ENCODE assay signal across 9 cellular contexts in the genomic region with DNA sequence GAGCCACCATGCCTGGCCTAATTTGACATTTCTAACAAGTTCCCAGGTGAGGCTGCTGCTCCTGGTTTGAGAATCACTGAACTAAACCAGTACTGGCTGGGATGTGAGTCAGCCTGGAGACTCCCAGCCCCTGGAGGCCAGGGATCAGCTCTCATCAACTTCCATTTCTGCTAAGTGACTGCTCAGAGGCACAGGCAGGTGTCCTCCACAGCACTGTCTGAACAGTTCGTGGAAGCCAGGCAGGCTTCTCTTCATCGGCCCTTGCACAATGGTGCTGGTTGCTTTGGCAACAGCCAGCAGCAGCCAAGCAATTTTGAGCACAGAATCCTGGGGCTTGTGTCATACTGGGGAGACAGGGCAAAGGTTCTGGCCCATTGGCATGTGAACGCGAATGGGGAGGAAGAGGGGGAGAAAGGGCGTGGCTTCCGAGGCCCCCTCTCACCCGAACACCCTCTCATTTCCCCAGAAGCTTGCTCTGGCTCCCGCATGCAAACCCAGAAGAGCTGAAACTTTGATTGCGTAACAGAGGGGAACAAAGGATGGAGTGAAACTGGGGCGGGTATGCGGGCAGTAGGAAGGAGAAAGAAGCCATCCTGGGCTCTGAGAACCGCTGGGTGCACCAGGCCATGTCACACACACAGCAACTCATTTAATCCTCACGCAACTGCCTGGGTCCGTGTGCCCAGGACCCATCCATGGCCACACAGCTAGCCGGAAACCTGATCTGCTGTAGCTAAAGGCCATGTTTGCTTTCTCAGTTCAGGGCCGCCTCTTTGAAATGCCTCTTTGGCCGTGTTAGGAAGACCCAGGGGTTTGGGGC. TPM values are rescaled to one million over a fixed set of nuclear protein-coding genes. Genes with fewer than 3 reads are reported as not detected.
A peak's percentile ranks its signal among the peaks of the same experiment; 100 is the strongest.
DNase-seq lines count a peak whose midpoint lies in the region; ATAC-seq and TF ChIP-seq lines count a peak whose summit lies in the region.
"Had no signal": no experiment of that assay in that cellular context is flagged by ENCODE, and none has a peak within 500 bp of the region (broad histone marks: within the 10 kb centered on the region; RNA-seq: fewer than 3 reads in every experiment).

No MANE protein-coding gene starts in this region.

- TF ChIP-seq EP300 in ovary (IDR thresholded peaks at IDR 0.05): peak; percentile 68

- no peaks in the 10 kb centered on the region for H3K27me3 Mint-ChIP-seq in stimulated activated naive CD8-positive, alpha-beta T cell treated with anti-CD3 and anti-CD28 coated beads, Interleukin-15, amount 100 ng/mL, for 72 hours

- H3K4me3 ChIP-seq in ovary: no peak overlapping the region

- no peaks in the 10 kb centered on the region for H3K9me3 ChIP-seq in ovary

- H3K4me3 Mint-ChIP-seq in stimulated activated naive CD8-positive, alpha-beta T cell treated with anti-CD3 and anti-CD28 coated beads, Interleukin-15, amount 100 ng/mL, for 72 hours: no peak overlapping the region

- peaks cover 7% of the 10 kb centered on the region for H3K4me1 ChIP-seq in ovary (ENCODE audit: insufficient read depth)

- H3K27ac ChIP-seq in ovary: peak overlapping the region in 1 of 2 donors; percentile 69
- H3K27ac ChIP-seq: C4-2B had no signal

- H3K27me3 ChIP-seq in ovary: no peaks in the 10 kb centered on the region

- H3K9me3 Mint-ChIP-seq in stimulated activated naive CD8-positive, alpha-beta T cell treated with anti-CD3 and anti-CD28 coated beads, Interleukin-15, amount 100 ng/mL, for 72 hours: no peaks in the 10 kb centered on the region

- 20 to 28% (median 28%) methylated on average over 17 of the region's 17 CpGs for WGBS in ovary, 3 donors

- H3K4me1 Mint-ChIP-seq in stimulated activated naive CD8-positive, alpha-beta T cell treated with anti-CD3 and anti-CD28 coated beads, Interleukin-15, amount 100 ng/mL, for 72 hours: peaks cover 5% of the 10 kb centered on the region

- intact Hi-C loops in ovary (cut with DNase I): no loop called here

- no peak overlapping the region for H3K27ac Mint-ChIP-seq in stimulated activated naive CD8-positive, alpha-beta T cell treated with anti-CD3 and anti-CD28 coated beads, Interleukin-15, amount 100 ng/mL, for 72 hours

- peak; percentile 26 for ATAC-seq in stimulated activated naive CD8-positive, alpha-beta T cell treated with anti-CD3 and anti-CD28 coated beads, Interleukin-15, amount 100 ng/mL, for 72 hours
- ATAC-seq in stimulated activated naive CD8-positive, alpha-beta T cell treated with anti-CD3 and anti-CD28 coated beads, Interleukin-15, Interleukin-2, amounts not matched to agents 100 U/mL and 50 U/mL, for 24 hours: no peak
- ATAC-seq in GM19328 (IDR thresholded peaks at IDR 0.05; ENCODE audit: unreplicated experiment): no peak

- DNase-seq in stimulated activated naive CD8-positive, alpha-beta T cell treated with anti-CD3 and anti-CD28 coated beads, Interleukin-15, amount 100 ng/mL, for 72 hours: no peak
- DNase-seq in stimulated activated naive CD8-positive, alpha-beta T cell treated with anti-CD3 and anti-CD28 coated beads, Interleukin-15, Interleukin-2, amounts not matched to agents 100 U/mL and 50 U/mL, for 24 hours: no peak
- DNase-seq in SIG-M5 (lab: John Stamatoyannopoulos, UW) (peak; percentile 62), globus pallidus (ENCODE audit: low spot score) (peak; percentile 62), ovary (peak; percentile 57 to 89 (median 81)), NCI-H1048 (lab: John Stamatoyannopoulos, UW) (no peak)
- DNase-seq in stimulated activated naive CD4-positive, alpha-beta T cell treated with Interleukin-2 at 50 U/mL for 16 hours (lab: John Stamatoyannopoulos, UW): no peak

- no peaks in the 10 kb centered on the region for H3K36me3 ChIP-seq in ovary

- no peak for TF ChIP-seq CTCF in ovary (IDR thresholded peaks at IDR 0.05)

- TF ChIP-seq POLR2A in ovary (IDR thresholded peaks at IDR 0.05): no peak

RNA-seq across cellular contexts. Expression of gene POR, which starts 9.0 kb away (rescaled TPM):
- 100 to 1,000 TPM in 6 of 7 donors, 10 to 100 TPM in 1; 91.2 to 191 (median 148) TPM for total RNA-seq in ovary
- polyA plus RNA-seq in ovary: 100 to 1,000 TPM in 1 of 2 donors, 10 to 100 TPM in 1; 71.8 to 144 TPM

RNA-seq across cellular contexts. Expression of gene RHBDD2, which starts 27.2 kb away (rescaled TPM):
- total RNA-seq in ovary: 10 to 100 TPM; 26.6 to 83.2 (median 68.5) TPM
- 10 to 100 TPM; 78.9 to 99.3 TPM for polyA plus RNA-seq in ovary

Comparison
In these comparisons a context has a peak if more than half of its experiments do, and no peak if none do; other contexts are left out.
1. DNase-seq: peak in SIG-M5 (single experiment), globus pallidus (single experiment) and ovary (5 of 5); none in stimulated activated naive CD8-positive, alpha-beta T cell treated with anti-CD3 and anti-CD28 coated beads, Interleukin-15, amount 100 ng/mL, for 72 hours (0 of 2), stimulated activated naive CD8-positive, alpha-beta T cell treated with anti-CD3 and anti-CD28 coated beads, Interleukin-15, Interleukin-2, amounts not matched to agents 100 U/mL and 50 U/mL, for 24 hours (single experiment), NCI-H1048 (single experiment) and stimulated activated naive CD4-positive, alpha-beta T cell treated with Interleukin-2 at 50 U/mL for 16 hours (single experiment).